In genomic region chr5:146878471-146879172, GRCh38 we compare ENCODE assay signal across 8 cellular contexts. TPM values are rescaled to one million over a fixed set of nuclear protein-coding genes. Genes with fewer than 3 reads are reported as not detected.
DNase-seq lines count a peak whose midpoint lies in the region; ATAC-seq and TF ChIP-seq lines count a peak whose summit lies in the region.

PPP2R2B (minus strand) TSS chr5:146878757.

- H3K27ac ChIP-seq in body of pancreas (peak within 1 kb of the TSS in 1 of 4 donors; percentile 23), iPS-20b (ENCODE audit: low read length) (no peak within 1 kb of the TSS), sigmoid colon (peak within 1 kb of the TSS in 3 of 4 donors; percentile 14 to 57 (median 28))

- H3K4me3 ChIP-seq in body of pancreas (peak within 1 kb of the TSS; percentile 29 to 44), iPS-20b (ENCODE audit: low read length) (peak within 1 kb of the TSS; percentile 88), sigmoid colon (peak within 1 kb of the TSS; percentile 43 to 71 (median 62))

- H3K27me3 ChIP-seq in body of pancreas (peaks cover 0 to 6% of the 10 kb centered on the region in 2 donors), iPS-20b (ENCODE audit: insufficient read depth, low read length) (peaks cover 47% of the 10 kb centered on the region), sigmoid colon (peaks cover 0 to 13% (median 0%) of the 10 kb centered on the region in 3 donors)

- no peaks in the 10 kb centered on the region for H3K9me3 Mint-ChIP-seq in T-helper 1 cell treated with Interleukin-12 subunit alpha and Interleukin-12 subunit beta and Interleukin-4 antibody, amounts not matched to agents 30 μg/mL and 1 μg/mL, for 36 hours

- peak within 1 kb of the TSS; percentile 56; the same call in 1 of the 2 replicates for H3K9ac ChIP-seq in iPS-20b (ENCODE audit: low read depth, low read length)

- H3K9me3 ChIP-seq in body of pancreas (no peaks in the 10 kb centered on the region), iPS-20b (ENCODE audit: insufficient read depth, low read depth, low read length) (no peaks in the 10 kb centered on the region), sigmoid colon (no peaks in the 10 kb centered on the region)

- intact Hi-C loops in body of pancreas (cut with DNase I), result no loop called here
- intact Hi-C loops in sigmoid colon (cut with DNase I), result no loop called here

- no peak for TF ChIP-seq EP300 in sigmoid colon (IDR thresholded peaks at IDR 0.05)

- no peaks in the 10 kb centered on the region for H3K36me3 Mint-ChIP-seq in T-helper 1 cell treated with Interleukin-12 subunit alpha and Interleukin-12 subunit beta and Interleukin-4 antibody, amounts not matched to agents 30 μg/mL and 1 μg/mL, for 36 hours (ENCODE audit: low read depth)

- TF ChIP-seq POLR2A in body of pancreas (IDR thresholded peaks at IDR 0.05) (peak in 1 of 3 donors; percentile 12), sigmoid colon (IDR thresholded peaks at IDR 0.05) (no peak)

- TF ChIP-seq CTCF in body of pancreas (IDR thresholded peaks at IDR 0.05), result no peak
- no peak for TF ChIP-seq CTCF in sigmoid colon (IDR thresholded peaks at IDR 0.05)

- H3K36me3 ChIP-seq in body of pancreas (replicated peaks in 1 of 2; ENCODE audit: insufficient read depth in 1 of 2, low read depth in 2 of 2), result no peaks in the 10 kb centered on the region
- H3K36me3 ChIP-seq in iPS-20b (ENCODE audit: insufficient read depth, low read depth, low read length), result no peaks in the 10 kb centered on the region
- no peaks in the 10 kb centered on the region for H3K36me3 ChIP-seq in sigmoid colon

- H3K27ac Mint-ChIP-seq in T-helper 1 cell treated with Interleukin-12 subunit alpha and Interleukin-12 subunit beta and Interleukin-4 antibody, amounts not matched to agents 30 μg/mL and 1 μg/mL, for 36 hours, result no peak within 1 kb of the TSS

- H3K4me1 ChIP-seq in body of pancreas (peaks cover 13% of the 10 kb centered on the region), iPS-20b (ENCODE audit: insufficient read depth, low read length) (peaks cover 39% of the 10 kb centered on the region), sigmoid colon (peaks cover 0 to 27% (median 20%) of the 10 kb centered on the region in 4 donors)

- ATAC-seq in HG03521 (IDR thresholded peaks at IDR 0.05; ENCODE audit: unreplicated experiment) (peak; percentile 46), body of pancreas (peak; percentile 58)

- H3K27me3 Mint-ChIP-seq in T-helper 1 cell treated with Interleukin-12 subunit alpha and Interleukin-12 subunit beta and Interleukin-4 antibody, amounts not matched to agents 30 μg/mL and 1 μg/mL, for 36 hours (ENCODE audit: low read depth), result peaks cover 50% of the 10 kb centered on the region

- H3K4me1 Mint-ChIP-seq in T-helper 1 cell treated with Interleukin-12 subunit alpha and Interleukin-12 subunit beta and Interleukin-4 antibody, amounts not matched to agents 30 μg/mL and 1 μg/mL, for 36 hours (ENCODE audit: low read depth), result peaks cover 11% of the 10 kb centered on the region

- 1 to 2% methylated on average over 13 to 41 of the region's 41 CpGs for WGBS in body of pancreas, 2 donors
- 1 to 5% methylated on average over 41 of the region's 41 CpGs for WGBS in sigmoid colon, 2 donors

- DNase-seq in DMS153 treated with DMSO at 0.1 percent for 48 hours (lab: John Stamatoyannopoulos, UW; ENCODE audit: unreplicated experiment) (peak; percentile 4), body of pancreas (peak; percentile 25 to 47 (median 36)), sigmoid colon (peak; percentile 66), GM19238 (ENCODE audit: insufficient read length, low spot score) (no peak), epidermal melanocyte (ENCODE audit: insufficient read length, low spot score) (no peak)

- peak within 1 kb of the TSS; percentile 87 for H3K4me3 Mint-ChIP-seq in T-helper 1 cell treated with Interleukin-12 subunit alpha and Interleukin-12 subunit beta and Interleukin-4 antibody, amounts not matched to agents 30 μg/mL and 1 μg/mL, for 36 hours

RNA-seq across cellular contexts. Expression of gene PPP2R2B, which starts in this region (rescaled TPM):
- under 1 TPM in 1 of 2 donors, not detected in 1; 0.26 TPM for total RNA-seq in body of pancreas
- 10 to 100 TPM in 2 of 4 donors, 1 to 10 TPM in 2; 5.6 to 19.6 (median 11.8) TPM for total RNA-seq in sigmoid colon
- 1 to 10 TPM in 1 of 3 donors, under 1 TPM in 1, not detected in 1; 0.60 to 1.6 TPM for polyA plus RNA-seq in sigmoid colon

Comparison
In these comparisons a context has a peak if more than half of its experiments do, and no peak if none do; other contexts are left out.
1. RNA of gene PPP2R2B (total RNA-seq): 5.6 to 19.6 TPM in sigmoid colon; 0.26 TPM in body of pancreas; every median in the first group is over 4 times any median in the second.
2. Peak in DNase-seq, ATAC-seq and H3K4me3 ChIP-seq in body of pancreas; RNA of the gene not detected or under 1 TPM.
3. DNase-seq: peak in DMS153 treated with DMSO at 0.1 percent for 48 hours (single experiment) and sigmoid colon (single experiment); none in GM19238 (single experiment) and epidermal melanocyte (single experiment).
4. H3K4me3 ChIP-seq: peak in every context shown above with its lines; median percentile 88 in iPS-20b; 62 in sigmoid colon; 36 in body of pancreas.